In genomic region chr11:32597914-32598313, GRCh38 we compare ENCODE assay signal across 1 cellular context.
TF ChIP-seq lines count a peak whose summit lies in the region.

No MANE protein-coding gene starts in this region.

TF ChIP-seq in GM23338, 12 proteins besides CTCF, POLR2A, EP300 and RAD21 (continued from another document):
- no peak for TF ChIP-seq ZNF462 (CRISPR knock-in tag; IDR thresholded peaks at IDR 0.05)
- TF ChIP-seq JUNB (IDR thresholded peaks at IDR 0.05; ENCODE audit: unreplicated experiment): no peak
- no peak for TF ChIP-seq EZH2 (IDR thresholded peaks at IDR 0.05; ENCODE audit: low read depth, unreplicated experiment)
- no peak for TF ChIP-seq NANOG (IDR thresholded peaks at IDR 0.05; ENCODE audit: borderline replicate concordance)
- no peak for TF ChIP-seq STAT1 (IDR thresholded peaks at IDR 0.05; ENCODE audit: unreplicated experiment)
- no peak for TF ChIP-seq CREB1 (CRISPR knock-in tag; IDR thresholded peaks at IDR 0.05; ENCODE audit: low read depth)
- no peak for TF ChIP-seq ZNF331 (CRISPR knock-in tag; IDR thresholded peaks at IDR 0.05; ENCODE audit: low read depth)
- TF ChIP-seq ZNF114 (CRISPR knock-in tag; IDR thresholded peaks at IDR 0.05): no peak
- no peak for TF ChIP-seq POLR2AphosphoS5 (IDR thresholded peaks at IDR 0.05; ENCODE audit: low read depth)
- TF ChIP-seq EZH2phosphoT487 (IDR thresholded peaks at IDR 0.05; ENCODE audit: unreplicated experiment): no peak
TF ChIP-seq in GM23338: peak in this region for 0.
